In the genomic region with DNA sequence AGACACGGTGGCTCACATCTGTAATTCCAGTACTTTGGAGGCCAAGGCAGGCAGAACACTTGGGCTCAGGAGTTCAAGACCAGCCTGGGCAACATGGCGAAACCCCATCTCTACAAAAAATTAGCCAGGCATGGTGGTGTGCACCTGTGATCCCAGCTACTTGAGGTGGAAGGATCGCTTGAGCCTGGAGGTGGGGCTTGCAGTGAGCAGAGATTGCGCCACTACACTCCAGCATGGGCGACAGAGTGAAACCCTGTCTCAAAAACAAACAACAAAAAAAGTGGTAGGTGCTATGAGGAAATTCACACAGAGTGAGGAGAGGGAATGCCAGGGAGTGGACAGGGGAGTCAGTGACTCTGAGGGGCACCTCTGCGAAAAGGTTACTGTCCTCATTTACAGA, we compare ENCODE assay signal across 24 cellular contexts. TPM values are rescaled to one million over a fixed set of nuclear protein-coding genes. Genes with fewer than 3 reads are reported as not detected.
A peak's percentile ranks its signal among the peaks of the same experiment; 100 is the strongest.
DNase-seq lines count a peak whose midpoint lies in the region; ATAC-seq, FAIRE-seq and TF ChIP-seq lines count a peak whose summit lies in the region.
"Had no signal": no experiment of that assay in that cellular context is flagged by ENCODE, and none has a peak within 500 bp of the region (broad histone marks: within the 10 kb centered on the region; RNA-seq: fewer than 3 reads in every experiment).

No MANE protein-coding gene starts in this region.

- no peak overlapping the region for H3K4me3 Mint-ChIP-seq in activated T-cell treated with anti-CD3 and anti-CD28 coated beads, Interleukin-2, amount 50 U/mL, for 72 hours
- no peak overlapping the region for H3K4me3 Mint-ChIP-seq in activated T-cell treated with anti-CD3 and anti-CD28 coated beads, Interleukin-2, amount 50 U/mL, for 4 hours
- H3K4me3 Mint-ChIP-seq in CD4-positive, alpha-beta T cell: no peak overlapping the region
- peak overlapping the region; percentile 94 for H3K4me3 Mint-ChIP-seq in activated T-helper 17 cell treated with anti-CD3 and anti-CD28 coated beads, Interleukin-2, amount 50 U/mL, for 72 hours
- H3K4me3 Mint-ChIP-seq in stimulated activated effector memory CD8-positive, alpha-beta T cell treated with anti-CD3 and anti-CD28 coated beads, Interleukin-12 subunit alpha, Interleukin-12 subunit beta, amount 100 ng/mL, for 72 hours: peak overlapping the region; percentile 93
- H3K4me3 Mint-ChIP-seq: stimulated activated memory B cell treated with anti-CD40 and anti-IgM and Interleukin-4, amounts not matched to agents 10 μg/mL and 1 μg/mL and 100 μg/mL, for 72 hours; T-helper 2 cell treated with Interferon-gamma antibody and Interleukin-4, amounts not matched to agents 5 μg/mL and 100 μg/mL, for 36 hours had no signal

- FAIRE-seq in kidney (lab: Jason Lieb, UNC): no peak
- FAIRE-seq: frontal cortex, K562, keratinocyte had no signal

- H3K27me3 Mint-ChIP-seq in activated T-cell treated with anti-CD3 and anti-CD28 coated beads, Interleukin-2, amount 50 U/mL, for 72 hours (ENCODE audit: low read depth): no peaks in the 10 kb centered on the region
- H3K27me3 Mint-ChIP-seq in activated T-cell treated with anti-CD3 and anti-CD28 coated beads, Interleukin-2, amount 50 U/mL, for 4 hours (ENCODE audit: low read depth): no peaks in the 10 kb centered on the region
- no peaks in the 10 kb centered on the region for H3K27me3 Mint-ChIP-seq in CD4-positive, alpha-beta T cell
- no peaks in the 10 kb centered on the region for H3K27me3 Mint-ChIP-seq in activated T-helper 17 cell treated with anti-CD3 and anti-CD28 coated beads, Interleukin-2, amount 50 U/mL, for 72 hours
- H3K27me3 Mint-ChIP-seq: CD8-positive, alpha-beta memory T cell; naive thymus-derived CD4-positive, alpha-beta T cell; stimulated activated memory B cell treated with anti-CD40 and anti-IgM and Interleukin-4, amounts not matched to agents 10 μg/mL and 1 μg/mL and 100 μg/mL, for 72 hours had no signal

- peaks cover 41% of the 10 kb centered on the region for H3K4me1 Mint-ChIP-seq in activated T-cell treated with anti-CD3 and anti-CD28 coated beads, Interleukin-2, amount 50 U/mL, for 72 hours (ENCODE audit: low read depth)
- peaks cover 33% of the 10 kb centered on the region for H3K4me1 Mint-ChIP-seq in activated T-cell treated with anti-CD3 and anti-CD28 coated beads, Interleukin-2, amount 50 U/mL, for 4 hours (ENCODE audit: low read depth)
- H3K4me1 Mint-ChIP-seq in CD4-positive, alpha-beta T cell (ENCODE audit: low read depth): peaks cover 29% of the 10 kb centered on the region
- peaks cover 23% of the 10 kb centered on the region for H3K4me1 Mint-ChIP-seq in activated T-helper 17 cell treated with anti-CD3 and anti-CD28 coated beads, Interleukin-2, amount 50 U/mL, for 72 hours
- peaks cover 54% of the 10 kb centered on the region for H3K4me1 Mint-ChIP-seq in stimulated activated effector memory CD8-positive, alpha-beta T cell treated with anti-CD3 and anti-CD28 coated beads, Interleukin-12 subunit alpha, Interleukin-12 subunit beta, amount 100 ng/mL, for 72 hours

- H3K9ac ChIP-seq in kidney (ENCODE audit: low read length in 2 of 2): no peak overlapping the region

- H3K9me3 ChIP-seq in CD4-positive, alpha-beta T cell (ENCODE audit: control insufficient read depth, low read length): no peaks in the 10 kb centered on the region
- H3K9me3 ChIP-seq in kidney (ENCODE audit: control insufficient read depth in 1 of 2, low read length in 2 of 2): no peaks in the 10 kb centered on the region
- H3K9me3 ChIP-seq: heart right ventricle, suprapubic skin had no signal

- H3K4me1 ChIP-seq in kidney (ENCODE audit: control insufficient read depth in 1 of 2, insufficient read depth in 1 of 2, low read depth in 1 of 2, low read length in 2 of 2): peaks cover 16 to 19% of the 10 kb centered on the region in 2 donors

- intact Hi-C loops in CD4-positive, alpha-beta T cell (cut with DNase I, micrococcal nuclease): no loop called here
- intact Hi-C loops in kidney (cut with DNase I): no loop called here

- H3K4me3 ChIP-seq in kidney (ENCODE audit: low read length in 2 of 2): no peak overlapping the region
- H3K4me3 ChIP-seq: heart right ventricle, K562, suprapubic skin had no signal

- no peaks in the 10 kb centered on the region for H3K9me3 Mint-ChIP-seq in activated T-cell treated with anti-CD3 and anti-CD28 coated beads, Interleukin-2, amount 50 U/mL, for 72 hours
- H3K9me3 Mint-ChIP-seq in activated T-cell treated with anti-CD3 and anti-CD28 coated beads, Interleukin-2, amount 50 U/mL, for 4 hours: no peaks in the 10 kb centered on the region
- no peaks in the 10 kb centered on the region for H3K9me3 Mint-ChIP-seq in CD4-positive, alpha-beta T cell
- peaks cover 4% of the 10 kb centered on the region for H3K9me3 Mint-ChIP-seq in activated T-helper 17 cell treated with anti-CD3 and anti-CD28 coated beads, Interleukin-2, amount 50 U/mL, for 72 hours
- no peaks in the 10 kb centered on the region for H3K9me3 Mint-ChIP-seq in stimulated activated effector memory CD8-positive, alpha-beta T cell treated with anti-CD3 and anti-CD28 coated beads, Interleukin-12 subunit alpha, Interleukin-12 subunit beta, amount 100 ng/mL, for 72 hours
- H3K9me3 Mint-ChIP-seq: CD8-positive, alpha-beta memory T cell; stimulated activated memory B cell treated with anti-CD40 and anti-IgM and Interleukin-4, amounts not matched to agents 10 μg/mL and 1 μg/mL and 100 μg/mL, for 72 hours; T-helper 2 cell treated with Interferon-gamma antibody and Interleukin-4, amounts not matched to agents 5 μg/mL and 100 μg/mL, for 36 hours had no signal

- no peak for TF ChIP-seq CTCF in CD4-positive, alpha-beta T cell (IDR thresholded peaks at IDR 0.05)
- no peak for TF ChIP-seq CTCF in kidney (IDR thresholded peaks at IDR 0.05; ENCODE audit: borderline replicate concordance, extremely low read depth, insufficient read depth)

- no peak for DNase-seq in activated T-cell treated with anti-CD3 and anti-CD28 coated beads, Interleukin-2, amount 50 U/mL, for 72 hours
- no peak for DNase-seq in activated T-cell treated with anti-CD3 and anti-CD28 coated beads, Interleukin-2, amount 50 U/mL, for 4 hours
- DNase-seq in CD4-positive, alpha-beta T cell: no peak
- no peak for DNase-seq in stimulated activated effector memory CD8-positive, alpha-beta T cell treated with anti-CD3 and anti-CD28 coated beads, Interleukin-12 subunit alpha, Interleukin-12 subunit beta, amount 100 ng/mL, for 72 hours (ENCODE audit: low spot score in 2 of 2)
- DNase-seq in kidney: no peak
- DNase-seq: activated CD4-positive, alpha-beta T cell treated with anti-CD3 and anti-CD28 coated beads for 1 hour; CD8-positive, alpha-beta memory T cell; HCEC 1CT; heart right ventricle; naive thymus-derived CD4-positive, alpha-beta T cell; NCI-H1048; NCI-H446; NCI-H748 treated with DMSO at 0.1 percent for 48 hours; SHP77; stimulated activated CD4-positive, alpha-beta T cell treated with anti-CD3 and anti-CD28 coated beads, Interleukin-15, amount 100 ng/mL, for 24 hours had no signal

- peak overlapping the region; percentile 78 for H3K27ac Mint-ChIP-seq in activated T-cell treated with anti-CD3 and anti-CD28 coated beads, Interleukin-2, amount 50 U/mL, for 72 hours
- peak overlapping the region; percentile 96 for H3K27ac Mint-ChIP-seq in CD4-positive, alpha-beta T cell
- peak overlapping the region; percentile 96 for H3K27ac Mint-ChIP-seq in activated T-helper 17 cell treated with anti-CD3 and anti-CD28 coated beads, Interleukin-2, amount 50 U/mL, for 72 hours
- peak overlapping the region; percentile 96 for H3K27ac Mint-ChIP-seq in stimulated activated effector memory CD8-positive, alpha-beta T cell treated with anti-CD3 and anti-CD28 coated beads, Interleukin-12 subunit alpha, Interleukin-12 subunit beta, amount 100 ng/mL, for 72 hours

- peaks cover 31 to 44% of the 10 kb centered on the region in 2 donors for H3K36me3 Mint-ChIP-seq in activated T-cell treated with anti-CD3 and anti-CD28 coated beads, Interleukin-2, amount 50 U/mL, for 72 hours (ENCODE audit: insufficient read depth in 2 of 2)
- H3K36me3 Mint-ChIP-seq in activated T-cell treated with anti-CD3 and anti-CD28 coated beads, Interleukin-2, amount 50 U/mL, for 4 hours (ENCODE audit: insufficient read depth): peaks cover 40% of the 10 kb centered on the region
- peaks cover 85% of the 10 kb centered on the region for H3K36me3 Mint-ChIP-seq in CD4-positive, alpha-beta T cell (ENCODE audit: low read depth)
- H3K36me3 Mint-ChIP-seq in activated T-helper 17 cell treated with anti-CD3 and anti-CD28 coated beads, Interleukin-2, amount 50 U/mL, for 72 hours (ENCODE audit: low read depth): peaks cover 89% of the 10 kb centered on the region
- peaks cover 97% of the 10 kb centered on the region for H3K36me3 Mint-ChIP-seq in stimulated activated effector memory CD8-positive, alpha-beta T cell treated with anti-CD3 and anti-CD28 coated beads, Interleukin-12 subunit alpha, Interleukin-12 subunit beta, amount 100 ng/mL, for 72 hours

- H3K27ac ChIP-seq in CD4-positive, alpha-beta T cell (ENCODE audit: low read depth, low read length): no peak overlapping the region
- H3K27ac ChIP-seq in kidney (ENCODE audit: low read depth in 2 of 2, low read length in 2 of 2): no peak overlapping the region
- H3K27ac ChIP-seq: heart right ventricle, suprapubic skin had no signal

- POLR2A ChIA-PET in CD4-positive, alpha-beta T cell (lab: Charles Lee): no interaction called here

- no peaks in the 10 kb centered on the region for H3K27me3 ChIP-seq in CD4-positive, alpha-beta T cell (ENCODE audit: control insufficient read depth, insufficient read depth, low read length)
- H3K27me3 ChIP-seq: heart right ventricle, suprapubic skin had no signal

- CTCF ChIA-PET in CD4-positive, alpha-beta T cell (lab: Charles Lee): no interaction called here

- H3K36me3 ChIP-seq in kidney (ENCODE audit: control insufficient read depth in 1 of 2, insufficient read depth in 2 of 2, low read length in 2 of 2): peaks cover 40 to 59% of the 10 kb centered on the region in 2 donors

- ATAC-seq in activated T-cell treated with anti-CD3 and anti-CD28 coated beads, Interleukin-2, amount 50 U/mL, for 72 hours (replicated peaks in 1 of 2): no peak
- no peak for ATAC-seq in activated T-cell treated with anti-CD3 and anti-CD28 coated beads, Interleukin-2, amount 50 U/mL, for 4 hours
- no peak for ATAC-seq in CD4-positive, alpha-beta T cell (ENCODE audit: poor library complexity)
- ATAC-seq in activated T-helper 17 cell treated with anti-CD3 and anti-CD28 coated beads, Interleukin-2, amount 50 U/mL, for 72 hours (replicated peaks): no peak
- no peak for ATAC-seq in stimulated activated effector memory CD8-positive, alpha-beta T cell treated with anti-CD3 and anti-CD28 coated beads, Interleukin-12 subunit alpha, Interleukin-12 subunit beta, amount 100 ng/mL, for 72 hours
- no peak for ATAC-seq in esophagus mucosa
- ATAC-seq: heart right ventricle; K562; naive thymus-derived CD4-positive, alpha-beta T cell; Panc1; stimulated activated memory B cell treated with anti-CD40 and anti-IgM and Interleukin-4, amounts not matched to agents 10 μg/mL and 1 μg/mL and 100 μg/mL, for 72 hours had no signal

RNA-seq across cellular contexts. Expression of a gene that starts 29.4 kb away (rescaled TPM):
- total RNA-seq in activated T-cell treated with anti-CD3 and anti-CD28 coated beads, Interleukin-2, amount 50 U/mL, for 72 hours: 100 to 1,000 TPM; 155 to 179 TPM
- total RNA-seq in activated T-cell treated with anti-CD3 and anti-CD28 coated beads, Interleukin-2, amount 50 U/mL, for 4 hours: 100 to 1,000 TPM; 189 to 209 (median 195) TPM
- total RNA-seq in CD4-positive, alpha-beta T cell: 10 to 100 TPM; 67.7 to 72.6 TPM
- 100 to 1,000 TPM; 106 to 179 TPM for total RNA-seq in activated T-helper 17 cell treated with anti-CD3 and anti-CD28 coated beads, Interleukin-2, amount 50 U/mL, for 72 hours
- total RNA-seq in esophagus mucosa (108 TPM), kidney (234 TPM)
- 192 TPM for polyA plus RNA-seq in kidney (ENCODE audit: insufficient read depth, low read depth, low replicate concordance)

Comparison
In these comparisons a context has a peak if more than half of its experiments do, and no peak if none do; other contexts are left out.
1. H3K4me3 Mint-ChIP-seq: peak in activated T-helper 17 cell treated with anti-CD3 and anti-CD28 coated beads, Interleukin-2, amount 50 U/mL, for 72 hours (single experiment) and stimulated activated effector memory CD8-positive, alpha-beta T cell treated with anti-CD3 and anti-CD28 coated beads, Interleukin-12 subunit alpha, Interleukin-12 subunit beta, amount 100 ng/mL, for 72 hours (single experiment); none in activated T-cell treated with anti-CD3 and anti-CD28 coated beads, Interleukin-2, amount 50 U/mL, for 72 hours (0 of 2), activated T-cell treated with anti-CD3 and anti-CD28 coated beads, Interleukin-2, amount 50 U/mL, for 4 hours (single experiment) and CD4-positive, alpha-beta T cell (single experiment).
2. Peak in every context shown above with its lines, with median percentiles within 50 percentile points of each other: H3K27ac Mint-ChIP-seq.